Comparison of ENCODE assay signal across 28 cellular contexts in the genomic region with DNA sequence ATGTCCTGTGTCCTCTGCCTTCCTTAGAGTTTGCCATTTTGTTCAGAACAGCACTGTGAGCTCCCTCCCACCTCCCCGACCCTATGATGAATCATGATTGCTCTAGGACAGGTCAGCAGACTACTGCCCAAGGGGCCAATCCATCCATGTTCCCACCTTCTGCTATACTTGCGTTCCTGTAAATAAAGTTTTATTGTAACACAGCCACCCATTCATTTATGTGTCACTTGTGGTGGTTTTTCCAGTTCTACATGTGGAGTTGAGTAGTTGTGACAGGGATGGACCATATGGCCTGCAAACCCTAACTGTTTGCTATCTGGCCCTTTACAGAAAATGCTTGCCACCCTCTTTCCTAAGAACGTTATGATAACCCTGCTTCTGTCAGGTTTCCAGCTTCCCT.
"Had no signal": no experiment of that assay in that cellular context is flagged by ENCODE, and none has a peak within 500 bp of the region (broad histone marks: within the 10 kb centered on the region; RNA-seq: fewer than 3 reads in every experiment).

No MANE protein-coding gene starts in this region.

- H3K9me3 ChIP-seq: gastrocnemius medialis had no signal

- H3K27ac ChIP-seq: brain microvascular endothelial cell, coronary artery, dorsolateral prefrontal cortex, gastrocnemius medialis, heart left ventricle, VCaP had no signal

- FAIRE-seq: astrocyte, bronchial epithelial cell, TTC549 had no signal

- H3K36me3 ChIP-seq: brain microvascular endothelial cell, gastrocnemius medialis, heart left ventricle had no signal

- H3K4me3 ChIP-seq: coronary artery, dorsolateral prefrontal cortex, gastrocnemius medialis, heart left ventricle had no signal

- DNase-seq: activated CD4-positive, alpha-beta memory T cell treated with anti-CD3 and anti-CD28 coated beads for 36 hours; activated CD4-positive, alpha-beta T cell treated with anti-CD3 and anti-CD28 coated beads for 48 hours; activated CD8-positive, alpha-beta memory T cell treated with anti-CD3 and anti-CD28 coated beads, Interleukin-2, amount 10 ng/mL, durations not matched to agents 7 days and 5 days; activated CD8-positive, alpha-beta memory T cell treated with anti-CD3 and anti-CD28 coated beads, Interleukin-2, amount 50 U/mL, for 4 hours; activated CD8-positive, alpha-beta T cell treated with anti-CD3 and anti-CD28 coated beads, Interleukin-2, amount 10 ng/mL, durations not matched to agents 7 days and 5 days; activated effector memory CD4-positive, alpha-beta T cell treated with anti-CD3 and anti-CD28 coated beads, Interleukin-2, amount 50 U/mL, for 16 hours; activated naive CD4-positive, alpha-beta T cell treated with anti-CD3 and anti-CD28 coated beads for 36 hours; activated naive CD8-positive, alpha-beta T cell treated with anti-CD3 and anti-CD28 coated beads, Interleukin-2, amount 10 ng/mL, durations not matched to agents 7 days and 5 days; activated T-cell treated with anti-CD3 and anti-CD28 coated beads, Interleukin-2, amount 50 U/mL, for 1 hour; activated T-cell treated with anti-CD3 and anti-CD28 coated beads, Interleukin-2, amount 50 U/mL, for 48 hours; amniotic stem cell; anterior cingulate cortex; brain microvascular endothelial cell; dorsolateral prefrontal cortex; effector memory CD4-positive, alpha-beta T cell; endodermal cell; foreskin fibroblast; gastrocnemius medialis; glutamatergic neuron; heart left ventricle; T-helper 2 cell had no signal

- ATAC-seq: activated CD8-positive, alpha-beta memory T cell treated with anti-CD3 and anti-CD28 coated beads, Interleukin-2, amount 10 ng/mL, durations not matched to agents 7 days and 5 days; activated CD8-positive, alpha-beta T cell treated with anti-CD3 and anti-CD28 coated beads, Interleukin-2, amount 10 ng/mL, durations not matched to agents 7 days and 5 days; esophagus mucosa; gastrocnemius medialis; heart left ventricle; WTC11 had no signal

- H3K4me1 ChIP-seq: gastrocnemius medialis, heart left ventricle had no signal

- H3K27me3 ChIP-seq: brain microvascular endothelial cell, dorsolateral prefrontal cortex, gastrocnemius medialis, heart left ventricle had no signal
